In genomic region chr10:102502337-102503151, GRCh38 we compare ENCODE assay signal across 8 cellular contexts.
DNase-seq lines count a peak whose midpoint lies in the region; ATAC-seq lines count a peak whose summit lies in the region.

Gene ACTR1A (minus strand): TSS chr10:102502712. CDS start chr10:102502647, 65 bp downstream.

- DNase-seq in AG20443 (ENCODE audit: low spot score), result peak; percentile 93
- peak; percentile 98 for DNase-seq in NCI-H446 treated with DMSO at 0.1 percent for 48 hours (lab: John Stamatoyannopoulos, UW)
- peak; percentile 100 for DNase-seq in cerebellar cortex (ENCODE audit: low spot score)
- DNase-seq in iris pigment epithelial cell (ENCODE audit: low read depth), result peak; percentile 100
- DNase-seq in stimulated activated CD4-positive, alpha-beta T cell treated with anti-CD3 and anti-CD28 coated beads, Interleukin-12 subunit alpha, Interleukin-12 subunit beta, amount 100 ng/mL, for 24 hours (ENCODE audit: low read depth in 2 of 2), result peak; percentile 86 to 90

- ATAC-seq in GM19043 (IDR thresholded peaks at IDR 0.05; ENCODE audit: low read depth, unreplicated experiment), result peak; percentile 47
- peak; percentile 65 for ATAC-seq in HG03354 (IDR thresholded peaks at IDR 0.05; ENCODE audit: poor library complexity, severe bottlenecking, unreplicated experiment)
- peak; percentile 54 to 55 for ATAC-seq in activated CD4-positive, CD25-positive, alpha-beta regulatory T cell treated with anti-CD3 and anti-CD28 coated beads, Interleukin-2, amount 50 U/mL, for 24 hours

Comparison
In these comparisons a context has a peak if more than half of its experiments do, and no peak if none do; other contexts are left out.
1. Peak in every context shown above with its lines: DNase-seq and ATAC-seq.